ENCODE assay signal across 14 cellular contexts in genomic region chr2:196335238-196335637, GRCh38.
A peak's percentile ranks its signal among the peaks of the same experiment; 100 is the strongest.
DNase-seq lines count a peak whose midpoint lies in the region; ATAC-seq and TF ChIP-seq lines count a peak whose summit lies in the region.
"Had no signal": no experiment of that assay in that cellular context is flagged by ENCODE, and none has a peak within 500 bp of the region (broad histone marks: within the 10 kb centered on the region; RNA-seq: fewer than 3 reads in every experiment).

No MANE protein-coding gene starts in this region.

- H3K4me1 ChIP-seq in IMR-90 (ENCODE audit: control insufficient read depth, insufficient read depth, low read length) (peaks cover 30% of the 10 kb centered on the region), upper lobe of left lung (peaks cover 2 to 13% (median 8%) of the 10 kb centered on the region in 4 donors)
- H3K4me1 ChIP-seq: body of pancreas had no signal

- H2AK9ac ChIP-seq in IMR-90 (replicated peaks; ENCODE audit: low read depth, low read length, poor library complexity) = no peak overlapping the region

- TF ChIP-seq CTCF in IMR-90 (conservative IDR thresholded peaks at IDR 0.05; ENCODE audit: low read depth, low read length) (no peak), astrocyte of the spinal cord (IDR thresholded peaks at IDR 0.05; ENCODE audit: low read depth, low read length) (no peak), upper lobe of left lung (IDR thresholded peaks at IDR 0.05) (no peak)
- no peak for TF ChIP-seq CTCF in activated CD8-positive, alpha-beta T cell treated with anti-CD3 and anti-CD28 coated beads for 36 hours (IDR thresholded peaks at IDR 0.05)

- H4K5ac ChIP-seq in IMR-90 (ENCODE audit: low read depth, low read length) = no peak overlapping the region

- H3K9me3 ChIP-seq in IMR-90 (ENCODE audit: control insufficient read depth, insufficient read depth, low read length) (no peaks in the 10 kb centered on the region), upper lobe of left lung (no peaks in the 10 kb centered on the region)
- H3K9me3 ChIP-seq: body of pancreas had no signal

- H3K9ac ChIP-seq in IMR-90 (ENCODE audit: low read depth, low read length) = no peak overlapping the region

- H3K36me3 ChIP-seq in IMR-90 (ENCODE audit: control insufficient read depth, insufficient read depth, low read length) (no peaks in the 10 kb centered on the region), upper lobe of left lung (peaks cover 0 to 4% (median 0%) of the 10 kb centered on the region in 4 donors)

- TF ChIP-seq RAD21 in IMR-90 (IDR thresholded peaks at IDR 0.05; ENCODE audit: low read length) = peak; percentile 12; the same call in 1 of the 2 replicates

- POLR2A ChIA-PET in IMR-90 (lab: Charles Lee; ENCODE audit: unreplicated experiment) = no interaction called here
- POLR2A ChIA-PET in activated CD8-positive, alpha-beta T cell treated with anti-CD3 and anti-CD28 coated beads for 36 hours (lab: Charles Lee) = no interaction called here

- H3K4ac ChIP-seq in IMR-90 (ENCODE audit: low read depth, low read length) = no peak overlapping the region

- H3K36me3 Mint-ChIP-seq in activated CD8-positive, alpha-beta T cell treated with anti-CD3 and anti-CD28 coated beads for 36 hours (ENCODE audit: low read depth) = no peaks in the 10 kb centered on the region
- H3K36me3 Mint-ChIP-seq: CD8-positive, alpha-beta memory T cell had no signal

- H3K27me3 Mint-ChIP-seq in activated CD8-positive, alpha-beta T cell treated with anti-CD3 and anti-CD28 coated beads for 36 hours = no peaks in the 10 kb centered on the region
- H3K27me3 Mint-ChIP-seq: activated B cell treated with CpG ODN at 0.5 μM for 24 hours had no signal

- H3K9me3 Mint-ChIP-seq in activated CD8-positive, alpha-beta T cell treated with anti-CD3 and anti-CD28 coated beads for 36 hours = no peaks in the 10 kb centered on the region
- H3K9me3 Mint-ChIP-seq: activated B cell treated with CpG ODN at 0.5 μM for 24 hours; activated T-cell treated with anti-CD3 and anti-CD28 coated beads, Interleukin-2, amount 50 U/mL, for 4 hours; CD8-positive, alpha-beta memory T cell had no signal

- in situ Hi-C loops in IMR-90 (cut with MboI; ENCODE audit: low sequenced_read_pairs) = loop anchor here (5.0 to 25.0 kb wide), 4 partner anchors 38 to 673 kb away; partner anchors contain the start of genes SLC39A10 and STK17B
- in situ Hi-C loops in astrocyte of the spinal cord (cut with HindIII; ENCODE audit: low sequenced_read_pairs) = no loop called here

- H3K27ac Mint-ChIP-seq in activated CD8-positive, alpha-beta T cell treated with anti-CD3 and anti-CD28 coated beads for 36 hours = no peak overlapping the region
- H3K27ac Mint-ChIP-seq: activated B cell treated with CpG ODN at 0.5 μM for 24 hours had no signal

- no peak overlapping the region for H4K91ac ChIP-seq in IMR-90 (ENCODE audit: insufficient read depth, low read depth, low read length)

- H3K9me1 ChIP-seq in IMR-90 (ENCODE audit: insufficient read depth, low read length) = peaks cover 17% of the 10 kb centered on the region

- TF ChIP-seq POLR2A in IMR-90 (IDR thresholded peaks at IDR 0.05; ENCODE audit: low read depth, low read length) (no peak), upper lobe of left lung (IDR thresholded peaks at IDR 0.05) (no peak)

- no peak overlapping the region for H3K14ac ChIP-seq in IMR-90 (replicated peaks; ENCODE audit: low read depth, low read length)

- peaks cover 0 to 7% of the 10 kb centered on the region in 2 experiments; a peak in 2 of 4 replicates for H3K79me1 ChIP-seq in IMR-90 (ENCODE audit: low read depth in 1 of 2, low read length in 2 of 2)

- peaks cover 14% of the 10 kb centered on the region for H3K4me1 Mint-ChIP-seq in activated CD8-positive, alpha-beta T cell treated with anti-CD3 and anti-CD28 coated beads for 36 hours (ENCODE audit: low read depth)

- BruUV-seq in IMR-90 (replicated peaks; lab: Mats Ljungman, UMichigan) = no TSS peak

- DNase-seq in AG20443 (ENCODE audit: low spot score) = peak; percentile 51
- DNase-seq in IMR-90 = peak; percentile 94
- peak; percentile 63 for DNase-seq in astrocyte of the spinal cord (ENCODE audit: low read depth, low spot score)
- DNase-seq in iPS-NIHi11 (ENCODE audit: low spot score) = peak; percentile 28
- no peak for DNase-seq in upper lobe of left lung
- DNase-seq in activated CD8-positive, alpha-beta T cell treated with anti-CD3 and anti-CD28 coated beads for 36 hours = no peak
- DNase-seq: activated B cell treated with CpG ODN at 0.5 μM for 24 hours; activated T-cell treated with anti-CD3 and anti-CD28 coated beads, Interleukin-2, amount 50 U/mL, for 4 hours; body of pancreas; CD8-positive, alpha-beta memory T cell; stimulated activated CD4-positive, alpha-beta T cell treated with anti-CD3 and anti-CD28 coated beads, Interleukin-4, amount 100 ng/mL, for 1 hour; stimulated activated naive CD4-positive, alpha-beta T cell had no signal

- intact Hi-C loops in IMR-90 (cut with micrococcal nuclease) = loop anchor here (1.0 to 10.0 kb wide), 4 partner anchors 60 to 668 kb away; no protein-coding TSS in a partner anchor
- intact Hi-C loops in activated CD8-positive, alpha-beta T cell treated with anti-CD3 and anti-CD28 coated beads for 36 hours (cut with micrococcal nuclease) = loop anchor here (10.0 kb wide), 1 partner anchor 120 kb away; no protein-coding TSS in a partner anchor

- H3K23ac ChIP-seq in IMR-90 (ENCODE audit: low read depth, low read length) = no peak overlapping the region

- H2BK20ac ChIP-seq in IMR-90 (ENCODE audit: low read depth, low read length) = no peak overlapping the region

- H3K27me3 ChIP-seq in IMR-90 (ENCODE audit: control insufficient read depth, insufficient read depth, low read length) = no peaks in the 10 kb centered on the region
- no peaks in the 10 kb centered on the region for H3K27me3 ChIP-seq in upper lobe of left lung
- H3K27me3 ChIP-seq: body of pancreas had no signal

- no peak overlapping the region; the same call in 1 of the 2 replicates for H3K56ac ChIP-seq in IMR-90 (ENCODE audit: extremely low read depth, insufficient read depth, low read length)

- H2BK5ac ChIP-seq in IMR-90 (ENCODE audit: low read depth, low read length, poor library complexity, severe bottlenecking) = peak overlapping the region; percentile 84

- H2AK5ac ChIP-seq in IMR-90 (ENCODE audit: low read depth, low read length) = no peak overlapping the region

- H2AFZ ChIP-seq in IMR-90 (replicated peaks; ENCODE audit: low read length, poor library complexity) = no peak overlapping the region

- WGBS in IMR-90 (ENCODE audit: extremely low coverage in 2 of 2, insufficient read length in 1 of 2), 2 experiments = no CpG with 5 or more reads among the region's 6 CpGs
- 52 to 59% methylated on average over 6 of the region's 6 CpGs for WGBS in upper lobe of left lung, 2 donors

- no peak overlapping the region for H3K18ac ChIP-seq in IMR-90 (ENCODE audit: low read depth, low read length)

- CTCF ChIA-PET in IMR-90 (lab: Yijun Ruan, JAX) = interaction anchor here (1.0 to 1.7 kb wide), 3 partner anchors 30 to 257 kb away, joined by 3 to 4 read pairs (median 3); no protein-coding TSS in a partner anchor
- CTCF ChIA-PET in activated CD8-positive, alpha-beta T cell treated with anti-CD3 and anti-CD28 coated beads for 36 hours (lab: Charles Lee) = interaction anchor here (2.6 to 7.0 kb wide), 3 partner anchors 37 to 257 kb away, joined by 13 to 96 read pairs (median 18); no protein-coding TSS in a partner anchor

- no peak overlapping the region; the same call in 1 of the 2 replicates for H3K27ac ChIP-seq in IMR-90 (ENCODE audit: insufficient read depth, low read length)
- H3K27ac ChIP-seq in upper lobe of left lung = no peak overlapping the region
- H3K27ac ChIP-seq: body of pancreas had no signal

- H4K8ac ChIP-seq in IMR-90 (ENCODE audit: low read depth in 2 of 2, low read length in 2 of 2) = no peak overlapping the region

- dilution Hi-C loops in IMR-90 (cut with HindIII; ENCODE audit: low sequenced_read_pairs, unreplicated experiment) = no loop called here

- no peak overlapping the region for H3K4me3 Mint-ChIP-seq in activated CD8-positive, alpha-beta T cell treated with anti-CD3 and anti-CD28 coated beads for 36 hours
- H3K4me3 Mint-ChIP-seq: activated B cell treated with CpG ODN at 0.5 μM for 24 hours; activated T-cell treated with anti-CD3 and anti-CD28 coated beads, Interleukin-2, amount 50 U/mL, for 4 hours; CD8-positive, alpha-beta memory T cell had no signal

- H2BK120ac ChIP-seq in IMR-90 (ENCODE audit: low read depth, low read length) = no peak overlapping the region

- H3K4me3 ChIP-seq in IMR-90 (ENCODE audit: insufficient read depth, low read depth, low read length) = no peak overlapping the region
- H3K4me3 ChIP-seq in astrocyte of the spinal cord (ENCODE audit: low read depth, low read length) = no peak overlapping the region
- no peak overlapping the region for H3K4me3 ChIP-seq in upper lobe of left lung
- H3K4me3 ChIP-seq: body of pancreas had no signal

- H4K20me1 ChIP-seq in IMR-90 (ENCODE audit: insufficient read depth, low read length) = no peaks in the 10 kb centered on the region

- no peak overlapping the region for H3K4me2 ChIP-seq in IMR-90 (ENCODE audit: low read depth, low read length)

- H2BK15ac ChIP-seq in IMR-90 (ENCODE audit: low read depth, low read length) = no peak overlapping the region

- ATAC-seq in IMR-90 (ENCODE audit: low read depth) (peak; percentile 77), upper lobe of left lung (ENCODE audit: low FRiP score in 2 of 2) (no peak), GM21528 (IDR thresholded peaks at IDR 0.05; ENCODE audit: low FRiP score, unreplicated experiment) (no peak), GM19035 (IDR thresholded peaks at IDR 0.05; ENCODE audit: unreplicated experiment) (no peak)
- ATAC-seq in activated CD8-positive, alpha-beta T cell treated with anti-CD3 and anti-CD28 coated beads for 36 hours = no peak
- ATAC-seq: activated T-cell treated with anti-CD3 and anti-CD28 coated beads, Interleukin-2, amount 50 U/mL, for 4 hours; body of pancreas had no signal

- TF ChIP-seq EP300 in upper lobe of left lung (IDR thresholded peaks at IDR 0.05) = no peak

TF ChIP-seq in IMR-90, 13 proteins besides CTCF, POLR2A, EP300 and RAD21:
- TF ChIP-seq FOS (IDR thresholded peaks at IDR 0.05; ENCODE audit: low read depth, low read length) = peak; percentile 84
- TF ChIP-seq NFE2L2 (IDR thresholded peaks at IDR 0.05; ENCODE audit: low read depth, low read length) = no peak
- 0 out of 2 replicates have a peak, but pooled peaks have one; percentile 14 for TF ChIP-seq MAFK (IDR thresholded peaks at IDR 0.05; ENCODE audit: low read depth, low read length)
- TF ChIP-seq BHLHE40 (IDR thresholded peaks at IDR 0.05; ENCODE audit: low read depth, low read length) = peak; percentile 48; the same call in 1 of the 2 replicates
- TF ChIP-seq RFX5 (IDR thresholded peaks at IDR 0.05; ENCODE audit: low read depth, low read length) = no peak
- peak; percentile 65 for TF ChIP-seq RCOR1 (IDR thresholded peaks at IDR 0.05; ENCODE audit: insufficient replicate concordance, low read length)
TF ChIP-seq in IMR-90: peak in this region for 4.

Comparison
In these comparisons a context has a peak if more than half of its experiments do, and no peak if none do; other contexts are left out.
1. DNase-seq: peak in AG20443 (single experiment), IMR-90 (single experiment), astrocyte of the spinal cord (single experiment) and iPS-NIHi11 (single experiment); none in upper lobe of left lung (0 of 2) and activated CD8-positive, alpha-beta T cell treated with anti-CD3 and anti-CD28 coated beads for 36 hours (single experiment).